ENCODE assay signal across 10 cellular contexts in genomic region chr3:124837730-124838186, GRCh38. TPM values are rescaled to one million over a fixed set of nuclear protein-coding genes. Genes with fewer than 3 reads are reported as not detected.
DNase-seq lines count a peak whose midpoint lies in the region; ATAC-seq and TF ChIP-seq lines count a peak whose summit lies in the region.
"Had no signal": no experiment of that assay in that cellular context is flagged by ENCODE, and none has a peak within 500 bp of the region (broad histone marks: within the 10 kb centered on the region; RNA-seq: fewer than 3 reads in every experiment).

No MANE protein-coding gene starts in this region.

- H2AFZ ChIP-seq in PC-9, result no peak overlapping the region

- peak overlapping the region; percentile 81 for H3K4me2 ChIP-seq in PC-9

- H3K9me2 ChIP-seq in PC-9 (ENCODE audit: insufficient read depth), result no peaks in the 10 kb centered on the region

- POLR2A ChIA-PET in PC-9 (lab: Charles Lee; ENCODE audit: unreplicated experiment), result interaction anchor here (0.6 kb wide), 1 partner anchor 49 kb away, joined by 6 read pairs; no protein-coding TSS in a partner anchor

- no peak overlapping the region for H3K4me3 Mint-ChIP-seq in activated naive CD8-positive, alpha-beta T cell treated with anti-CD3 and anti-CD28 coated beads for 36 hours
- H3K4me3 Mint-ChIP-seq: CD8-positive, alpha-beta T cell; T-helper 1 cell treated with Interleukin-12 subunit alpha and Interleukin-12 subunit beta and Interleukin-4 antibody, amounts not matched to agents 30 μg/mL and 1 μg/mL, for 36 hours had no signal

- no peaks in the 10 kb centered on the region for H3K9me3 ChIP-seq in PC-9 (ENCODE audit: insufficient read depth, low read depth)

- H3K79me2 ChIP-seq in PC-9 (ENCODE audit: low read depth), result peaks cover 45% of the 10 kb centered on the region

- H3K4me1 Mint-ChIP-seq in activated naive CD8-positive, alpha-beta T cell treated with anti-CD3 and anti-CD28 coated beads for 36 hours, result peaks cover 9% of the 10 kb centered on the region

- H3F3A ChIP-seq in PC-9 (ENCODE audit: insufficient read depth, low read depth), result peaks cover 69% of the 10 kb centered on the region

- no peaks in the 10 kb centered on the region for H3K27me3 ChIP-seq in PC-9 (ENCODE audit: insufficient read depth, low read depth)

- in situ Hi-C loops in ACHN (cut with HindIII; ENCODE audit: low pct_ligation_motif_present, low pct_unique_long_range_greater_than_20kb, low sequenced_read_pairs), result no loop called here

- peak; percentile 46 for ATAC-seq in esophagus mucosa
- ATAC-seq in HG02571 (IDR thresholded peaks at IDR 0.05; ENCODE audit: unreplicated experiment), result no peak
- no peak for ATAC-seq in HG02759 (IDR thresholded peaks at IDR 0.05; ENCODE audit: unreplicated experiment)
- ATAC-seq: CD8-positive, alpha-beta T cell had no signal

- peaks cover 8% of the 10 kb centered on the region for H3K27me3 Mint-ChIP-seq in activated naive CD8-positive, alpha-beta T cell treated with anti-CD3 and anti-CD28 coated beads for 36 hours

- CTCF ChIA-PET in PC-9 (lab: Charles Lee), result no interaction called here

- DNase-seq in ACHN (peak; percentile 45), PC-9 (peak; percentile 80 to 88), myocyte (ENCODE audit: low read depth) (peak; percentile 81), GM20000 (ENCODE audit: low spot score) (no peak)
- no peak for DNase-seq in activated naive CD8-positive, alpha-beta T cell treated with anti-CD3 and anti-CD28 coated beads for 36 hours
- DNase-seq: CD8-positive, alpha-beta T cell had no signal

- peaks cover 46% of the 10 kb centered on the region for H3K36me3 ChIP-seq in PC-9 (ENCODE audit: low read depth)

- no peaks in the 10 kb centered on the region for H3K9me3 Mint-ChIP-seq in activated naive CD8-positive, alpha-beta T cell treated with anti-CD3 and anti-CD28 coated beads for 36 hours
- H3K9me3 Mint-ChIP-seq: CD8-positive, alpha-beta T cell; T-helper 1 cell treated with Interleukin-12 subunit alpha and Interleukin-12 subunit beta and Interleukin-4 antibody, amounts not matched to agents 30 μg/mL and 1 μg/mL, for 36 hours had no signal

- no peak overlapping the region for H3K4me3 ChIP-seq in PC-9

- intact Hi-C loops in PC-9 (cut with micrococcal nuclease; ENCODE audit: unreplicated experiment), result loop anchor here (1.0 to 2.0 kb wide), 4 partner anchors 8 to 51 kb away; no protein-coding TSS in a partner anchor

- H3K4me1 ChIP-seq in PC-9 (replicated peaks; ENCODE audit: insufficient read depth), result peaks cover 74% of the 10 kb centered on the region

- H3K27ac ChIP-seq in PC-9, result peak overlapping the region; percentile 99

- H4K20me1 ChIP-seq in PC-9 (ENCODE audit: insufficient read depth), result no peaks in the 10 kb centered on the region

- TF ChIP-seq CTCF in PC-9 (conservative IDR thresholded peaks at IDR 0.05) (no peak), GM20000 (IDR thresholded peaks at IDR 0.05; ENCODE audit: extremely low read depth, missing control alignments) (no peak)

- H3K36me3 Mint-ChIP-seq in activated naive CD8-positive, alpha-beta T cell treated with anti-CD3 and anti-CD28 coated beads for 36 hours, result no peaks in the 10 kb centered on the region
- H3K36me3 Mint-ChIP-seq: CD8-positive, alpha-beta T cell had no signal

- H3K27ac Mint-ChIP-seq in activated naive CD8-positive, alpha-beta T cell treated with anti-CD3 and anti-CD28 coated beads for 36 hours, result no peak overlapping the region
- H3K27ac Mint-ChIP-seq: T-helper 1 cell treated with Interleukin-12 subunit alpha and Interleukin-12 subunit beta and Interleukin-4 antibody, amounts not matched to agents 30 μg/mL and 1 μg/mL, for 36 hours had no signal

- no TSS peak for BruUV-seq in PC-9 (replicated peaks; lab: Mats Ljungman, UMichigan)

RNA-seq across cellular contexts. Expression of gene ITGB5, which starts 49.4 kb away (rescaled TPM):
- total RNA-seq in PC-9 (2021) (226 and 287 TPM in 2 replicates), esophagus mucosa (83.0 TPM), myocyte (203 and 258 TPM in 2 replicates)
- 762 TPM for polyA plus RNA-seq in myocyte (2012)
- total RNA-seq in activated naive CD8-positive, alpha-beta T cell treated with anti-CD3 and anti-CD28 coated beads for 36 hours, result under 1 TPM; 0.34 to 0.97 TPM

Comparison
In these comparisons a context has a peak if more than half of its experiments do, and no peak if none do; other contexts are left out.
1. DNase-seq: peak in ACHN (single experiment), PC-9 (2 of 2) and myocyte (single experiment); none in activated naive CD8-positive, alpha-beta T cell treated with anti-CD3 and anti-CD28 coated beads for 36 hours (single experiment) and GM20000 (single experiment).
2. RNA of gene ITGB5, which starts 49.4 kb away (total RNA-seq): 226 to 287 TPM in PC-9, 203 to 258 TPM in myocyte and 83.0 TPM in esophagus mucosa (single experiment); 0.34 to 0.97 TPM in activated naive CD8-positive, alpha-beta T cell treated with anti-CD3 and anti-CD28 coated beads for 36 hours; every median in the first group is over 10 times any median in the second.